Comparison of ENCODE assay signal across 10 cellular contexts in genomic region chr19:2678043-2678671, GRCh38. TPM values are rescaled to one million over a fixed set of nuclear protein-coding genes. Genes with fewer than 3 reads are reported as not detected.
DNase-seq lines count a peak whose midpoint lies in the region; ATAC-seq and TF ChIP-seq lines count a peak whose summit lies in the region.
"Had no signal": no experiment of that assay in that cellular context is flagged by ENCODE, and none has a peak within 500 bp of the region (broad histone marks: within the 10 kb centered on the region; RNA-seq: fewer than 3 reads in every experiment).

No MANE protein-coding gene starts in this region.

- no peaks in the 10 kb centered on the region for H3K36me3 ChIP-seq in transverse colon

- no peak for TF ChIP-seq CTCF in transverse colon (IDR thresholded peaks at IDR 0.05)

- H3K4me1 ChIP-seq in transverse colon, result no peaks in the 10 kb centered on the region

- H3K36me3 Mint-ChIP-seq in activated T-cell treated with anti-CD3 and anti-CD28 coated beads, Interleukin-2, amount 50 U/mL, for 24 hours (ENCODE audit: low read depth), result no peaks in the 10 kb centered on the region

- no peak for DNase-seq in activated T-cell treated with anti-CD3 and anti-CD28 coated beads, Interleukin-2, amount 50 U/mL, for 24 hours
- no peak for DNase-seq in activated T-cell treated with anti-CD3 and anti-CD28 coated beads, Interleukin-2, amount 50 U/mL, for 1 hour
- peak; percentile 39 for DNase-seq in transverse colon
- DNase-seq in activated naive CD4-positive, alpha-beta T cell treated with Interleukin-2 at 50 U/mL for 16 hours, result no peak
- no peak for DNase-seq in 8988T
- DNase-seq in NCI-H345 treated with DMSO at 0.1 percent for 48 hours (lab: John Stamatoyannopoulos, UW; ENCODE audit: unreplicated experiment), result no peak

- in situ Hi-C loops in transverse colon (cut with MboI; ENCODE audit: low pct_ligation_motif_present in 1 of 4, low pct_unique_long_range_greater_than_20kb in 1 of 4, low sequenced_read_pairs in 3 of 4), result no loop called here

- H3K4me3 Mint-ChIP-seq in activated T-cell treated with anti-CD3 and anti-CD28 coated beads, Interleukin-2, amount 50 U/mL, for 24 hours, result no peak overlapping the region
- H3K4me3 Mint-ChIP-seq: activated naive CD8-positive, alpha-beta T cell had no signal

- H3K27me3 Mint-ChIP-seq in activated T-cell treated with anti-CD3 and anti-CD28 coated beads, Interleukin-2, amount 50 U/mL, for 24 hours, result no peaks in the 10 kb centered on the region
- H3K27me3 Mint-ChIP-seq: activated naive CD8-positive, alpha-beta T cell had no signal

- no peak overlapping the region for H3K4me3 ChIP-seq in transverse colon

- no peaks in the 10 kb centered on the region for H3K27me3 ChIP-seq in transverse colon

- peak; percentile 49 for ATAC-seq in HG03095 (IDR thresholded peaks at IDR 0.05; ENCODE audit: unreplicated experiment)
- ATAC-seq: HCT116 had no signal

- H3K9me3 Mint-ChIP-seq in activated T-cell treated with anti-CD3 and anti-CD28 coated beads, Interleukin-2, amount 50 U/mL, for 24 hours, result no peaks in the 10 kb centered on the region

- no peak for TF ChIP-seq EP300 in transverse colon (IDR thresholded peaks at IDR 0.05; ENCODE audit: low read depth)

- peak overlapping the region; percentile 77 for H3K27ac Mint-ChIP-seq in activated T-cell treated with anti-CD3 and anti-CD28 coated beads, Interleukin-2, amount 50 U/mL, for 24 hours
- H3K27ac Mint-ChIP-seq: activated naive CD8-positive, alpha-beta T cell had no signal

- no peaks in the 10 kb centered on the region for H3K4me1 Mint-ChIP-seq in activated T-cell treated with anti-CD3 and anti-CD28 coated beads, Interleukin-2, amount 50 U/mL, for 24 hours (ENCODE audit: low read depth)

- intact Hi-C loops in transverse colon (cut with DNase I; ENCODE audit: low total_unique reads), result no loop called here

- TF ChIP-seq POLR2A in transverse colon (IDR thresholded peaks at IDR 0.05), result no peak

- 50 to 73% methylated on average over 2 to 8 of the region's 8 CpGs for WGBS in transverse colon (ENCODE audit: low coverage in 1 of 2), 2 donors

- no peaks in the 10 kb centered on the region for H3K9me3 ChIP-seq in transverse colon

- H3K27ac ChIP-seq in angular gyrus (ENCODE audit: low read depth, low read length) (peak overlapping the region; percentile 7), transverse colon (peak overlapping the region in 2 of 4 donors; percentile 25 to 37)

RNA-seq across cellular contexts. Expression of gene GNG7, which starts 24.3 kb away (rescaled TPM):
- 10 to 100 TPM in 1 of 4 donors, 1 to 10 TPM in 3; 1.6 to 13.1 (median 4.0) TPM for total RNA-seq in transverse colon

RNA-seq across cellular contexts. Expression of gene DIRAS1, which starts 43.0 kb away (rescaled TPM):
- total RNA-seq in transverse colon, result 1 to 10 TPM in 1 of 4 donors, under 1 TPM in 2, not detected in 1; 0.41 to 1.4 (median 0.64) TPM
